Comparison of ENCODE assay signal across 8 cellular contexts in the genomic region with DNA sequence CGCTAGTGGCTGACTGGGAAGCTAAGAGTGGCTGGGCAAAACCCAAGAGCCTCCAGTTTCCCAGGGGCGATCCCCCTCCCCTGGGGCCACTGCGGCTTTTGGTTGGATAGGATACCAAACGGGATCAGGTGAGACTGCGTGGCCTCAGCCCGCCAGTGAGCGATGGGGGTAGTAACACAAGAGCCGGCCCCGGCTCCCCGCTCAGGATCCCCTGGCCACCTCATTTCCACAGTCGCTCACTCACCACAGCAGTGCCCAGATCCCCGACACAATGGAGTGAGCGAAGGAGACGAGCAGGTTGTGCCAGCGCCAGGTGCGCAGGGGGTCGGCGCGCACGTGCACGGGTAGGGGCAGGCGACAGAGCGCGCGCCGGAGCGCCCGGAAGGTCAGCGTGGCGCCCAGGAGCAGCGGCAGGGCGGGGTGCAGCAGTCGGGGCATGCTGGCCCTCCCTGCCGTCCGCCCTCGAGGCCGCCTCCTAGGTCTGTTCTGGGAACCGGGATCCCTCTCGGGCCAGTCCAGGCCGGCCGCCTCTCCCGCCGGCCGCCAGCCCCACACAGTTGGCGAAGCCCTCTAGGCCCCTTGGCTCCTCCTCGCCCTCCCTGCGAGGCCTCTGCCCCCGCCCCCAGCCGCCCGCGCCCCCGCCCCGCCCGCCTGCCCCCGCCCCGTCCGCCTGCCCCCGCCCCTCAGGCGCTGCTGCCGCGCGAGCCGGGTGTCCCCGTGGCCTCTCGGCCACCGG. TPM values are rescaled to one million over a fixed set of nuclear protein-coding genes. Genes with fewer than 3 reads are reported as not detected.
DNase-seq lines count a peak whose midpoint lies in the region; ATAC-seq and TF ChIP-seq lines count a peak whose summit lies in the region.

A gene with protein sequence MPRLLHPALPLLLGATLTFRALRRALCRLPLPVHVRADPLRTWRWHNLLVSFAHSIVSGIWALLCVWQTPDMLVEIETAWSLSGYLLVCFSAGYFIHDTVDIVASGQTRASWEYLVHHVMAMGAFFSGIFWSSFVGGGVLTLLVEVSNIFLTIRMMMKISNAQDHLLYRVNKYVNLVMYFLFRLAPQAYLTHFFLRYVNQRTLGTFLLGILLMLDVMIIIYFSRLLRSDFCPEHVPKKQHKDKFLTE (minus strand): TSS at position 574 of the 736 bp plus-strand sequence. CDS start 136 bp downstream, at position 438.

- peaks cover 43% of the 10 kb centered on the region for H3K36me3 ChIP-seq in BE2C
- peaks cover 41% of the 10 kb centered on the region for H3K36me3 ChIP-seq in iPS-20b (ENCODE audit: insufficient read depth, low read depth, low read length)
- peaks cover 0 to 43% (median 37%) of the 10 kb centered on the region in 6 donors for H3K36me3 ChIP-seq in spleen

- CTCF ChIA-PET in T-cell (lab: Charles Lee): interaction anchor here (0.6 to 4.2 kb wide), 17 partner anchors 15 to 226 kb away, joined by 3 to 197 read pairs (median 6); a partner anchor contains a TSS

- DNase-seq in BE2C (peak; percentile 73), NCI-H128 (lab: John Stamatoyannopoulos, UW; ENCODE audit: unreplicated experiment) (peak; percentile 18), T-cell (peak in 16 of 34 experiments; percentile 32 to 58 (median 46)), spleen (peak; percentile 90), pons (ENCODE audit: low spot score) (no peak)

- H3K27me3 ChIP-seq in BE2C (no peaks in the 10 kb centered on the region), iPS-20b (ENCODE audit: insufficient read depth, low read length) (no peaks in the 10 kb centered on the region), spleen (replicated peaks in 1 of 7) (no peaks in the 10 kb centered on the region)

- H3K9me3 Mint-ChIP-seq in T-cell (no peaks in the 10 kb centered on the region), brain (peaks cover 0 to 2% (median 0%) of the 10 kb centered on the region in 5 experiments)

- POLR2A ChIA-PET in T-cell (lab: Charles Lee): interaction anchor here (1.0 to 1.5 kb wide), 2 partner anchors 25 kb away, joined by 3 to 9 read pairs; no protein-coding TSS in a partner anchor

- no peaks in the 10 kb centered on the region for H3K27me3 Mint-ChIP-seq in T-cell
- peaks cover 19% of the 10 kb centered on the region for H3K27me3 Mint-ChIP-seq in brain

- intact Hi-C loops in spleen (cut with DNase I; ENCODE audit: low total_unique reads): loop anchor here (2.0 kb wide), 1 partner anchor 25 kb away; no protein-coding TSS in a partner anchor

- peak within 1 kb of the TSS; percentile 67 for H3K4me3 ChIP-seq in BE2C (ENCODE audit: low read depth, low read length)
- H3K4me3 ChIP-seq in iPS-20b (ENCODE audit: low read length): peak within 1 kb of the TSS; percentile 99
- H3K4me3 ChIP-seq in spleen: peak within 1 kb of the TSS; percentile 64 to 92 (median 74)

- H3K9me3 ChIP-seq in BE2C (no peaks in the 10 kb centered on the region), iPS-20b (ENCODE audit: insufficient read depth, low read depth, low read length) (no peaks in the 10 kb centered on the region), spleen (no peaks in the 10 kb centered on the region)

- ATAC-seq in GM19324 (IDR thresholded peaks at IDR 0.05; ENCODE audit: low FRiP score, unreplicated experiment) (peak; percentile 3), T-cell (replicated peaks in 1 of 4) (peak; percentile 13 to 18 (median 15))

- H3K9ac ChIP-seq in iPS-20b (ENCODE audit: low read depth, low read length): peak within 1 kb of the TSS; percentile 90

- H3K27ac ChIP-seq in iPS-20b (ENCODE audit: low read length): peak within 1 kb of the TSS; percentile 84
- peak within 1 kb of the TSS; percentile 51 to 99 (median 98) for H3K27ac ChIP-seq in spleen

- no peak for TF ChIP-seq POLR2A in spleen (IDR thresholded peaks at IDR 0.05)

- 1 to 8% (median 2%) methylated on average over 7 to 66 of the region's 66 CpGs for WGBS in spleen, 5 donors

- H3K4me3 Mint-ChIP-seq in T-cell (peak within 1 kb of the TSS; percentile 93 to 100 (median 95)), brain (peak within 1 kb of the TSS; percentile 93 to 98 (median 97))

- H3K4me1 ChIP-seq in BE2C (peaks cover 3% of the 10 kb centered on the region; the same call in 1 of the 2 replicates), iPS-20b (ENCODE audit: insufficient read depth, low read length) (peaks cover 10% of the 10 kb centered on the region; the same call in 1 of the 2 replicates), spleen (peaks cover 38 to 87% (median 78%) of the 10 kb centered on the region in 6 donors)

- TF ChIP-seq CTCF in BE2C (IDR thresholded peaks at IDR 0.05; ENCODE audit: low read depth, low read length) (no peak), brain (conservative IDR thresholded peaks at IDR 0.05) (no peak), spleen (IDR thresholded peaks at IDR 0.05 in 8 of 11, conservative IDR thresholded peaks at IDR 0.05 in 3 of 11) (no peak)

- H3K27ac Mint-ChIP-seq in T-cell (peak within 1 kb of the TSS; percentile 96 to 99), brain (peak within 1 kb of the TSS; percentile 79 to 98 (median 93))

- H3K36me3 Mint-ChIP-seq in T-cell: peaks cover 21% of the 10 kb centered on the region
- H3K36me3 Mint-ChIP-seq in brain: peaks cover 29% of the 10 kb centered on the region

- H3K4me1 Mint-ChIP-seq in T-cell: peaks cover 57 to 69% (median 65%) of the 10 kb centered on the region in 3 donors
- peaks cover 64% of the 10 kb centered on the region for H3K4me1 Mint-ChIP-seq in brain

RNA-seq across cellular contexts. Expression of the gene that starts here (rescaled TPM):
- polyA plus RNA-seq in BE2C (2012; ENCODE audit: insufficient read depth, insufficient read length, low read depth): 2.0 TPM
- 1 to 10 TPM in 4 of 5 donors, not detected in 1; 1.2 to 1.8 (median 1.3) TPM for total RNA-seq in T-cell
- polyA plus RNA-seq in brain (ENCODE audit: insufficient read depth, low read depth, low replicate concordance): 7.0 TPM
- 1 to 10 TPM in 5 of 7 donors, under 1 TPM in 1, not detected in 1; 0.97 to 2.6 (median 2.0) TPM for total RNA-seq in spleen
- 1 to 10 TPM; 2.3 to 3.5 (median 2.4) TPM for polyA plus RNA-seq in spleen
